ENCODE assay signal across 8 cellular contexts in genomic region chr10:79266543-79267312, GRCh38.
DNase-seq lines count a peak whose midpoint lies in the region; ATAC-seq and TF ChIP-seq lines count a peak whose summit lies in the region.

No MANE protein-coding gene starts in this region.

- H3K27ac Mint-ChIP-seq in activated naive CD4-positive, alpha-beta T cell treated with anti-CD3 and anti-CD28 coated beads, Interleukin-2, amount 50 U/mL, for 72 hours: peak overlapping the region; percentile 35 to 79
- H3K27ac Mint-ChIP-seq in activated naive CD4-positive, alpha-beta T cell treated with anti-CD3 and anti-CD28 coated beads, Interleukin-2, amount 10 ng/mL, durations not matched to agents 7 days and 5 days: no peak overlapping the region
- H3K27ac Mint-ChIP-seq in naive thymus-derived CD4-positive, alpha-beta T cell: peak overlapping the region in 1 of 9 donors; percentile 63

- CTCF ChIA-PET in activated naive CD4-positive, alpha-beta T cell treated with anti-CD3 and anti-CD28 coated beads, Interleukin-2, amount 10 ng/mL, durations not matched to agents 7 days and 5 days (lab: Charles Lee): interaction anchor here (0.7 to 1.8 kb wide), 5 partner anchors 18 to 71 kb away, joined by 3 to 8 read pairs (median 3); no protein-coding TSS in a partner anchor
- CTCF ChIA-PET in naive thymus-derived CD4-positive, alpha-beta T cell (lab: Charles Lee): no interaction called here

- no peak overlapping the region for H3K4me3 Mint-ChIP-seq in activated naive CD4-positive, alpha-beta T cell treated with anti-CD3 and anti-CD28 coated beads, Interleukin-2, amount 10 ng/mL, durations not matched to agents 7 days and 5 days
- no peak overlapping the region for H3K4me3 Mint-ChIP-seq in naive thymus-derived CD4-positive, alpha-beta T cell

- H3K9me3 ChIP-seq in naive thymus-derived CD4-positive, alpha-beta T cell (ENCODE audit: control insufficient read depth in 2 of 3, low read length in 3 of 3): no peaks in the 10 kb centered on the region

- H3K9me3 Mint-ChIP-seq in activated naive CD4-positive, alpha-beta T cell treated with anti-CD3 and anti-CD28 coated beads, Interleukin-2, amount 50 U/mL, for 72 hours: no peaks in the 10 kb centered on the region
- no peaks in the 10 kb centered on the region for H3K9me3 Mint-ChIP-seq in activated naive CD4-positive, alpha-beta T cell treated with anti-CD3 and anti-CD28 coated beads, Interleukin-2, amount 10 ng/mL, durations not matched to agents 7 days and 5 days
- no peaks in the 10 kb centered on the region for H3K9me3 Mint-ChIP-seq in naive thymus-derived CD4-positive, alpha-beta T cell

- no peaks in the 10 kb centered on the region for H3K27me3 ChIP-seq in naive thymus-derived CD4-positive, alpha-beta T cell (ENCODE audit: control insufficient read depth in 2 of 2, insufficient read depth in 2 of 2, low read length in 2 of 2)

- H3K36me3 ChIP-seq in naive thymus-derived CD4-positive, alpha-beta T cell (ENCODE audit: control insufficient read depth in 2 of 3, insufficient read depth in 3 of 3, low read length in 3 of 3): no peaks in the 10 kb centered on the region

- H3K36me3 Mint-ChIP-seq in activated naive CD4-positive, alpha-beta T cell treated with anti-CD3 and anti-CD28 coated beads, Interleukin-2, amount 50 U/mL, for 72 hours: no peaks in the 10 kb centered on the region
- H3K36me3 Mint-ChIP-seq in activated naive CD4-positive, alpha-beta T cell treated with anti-CD3 and anti-CD28 coated beads, Interleukin-2, amount 10 ng/mL, durations not matched to agents 7 days and 5 days: no peaks in the 10 kb centered on the region
- peaks cover 0 to 10% (median 3%) of the 10 kb centered on the region in 5 donors for H3K36me3 Mint-ChIP-seq in naive thymus-derived CD4-positive, alpha-beta T cell

- TF ChIP-seq CTCF in epithelial cell of esophagus (IDR thresholded peaks at IDR 0.05; ENCODE audit: insufficient read depth, low read depth, low read length, missing control alignments): no peak

- DNase-seq in activated naive CD4-positive, alpha-beta T cell treated with anti-CD3 and anti-CD28 coated beads, Interleukin-2, amount 50 U/mL, for 72 hours (ENCODE audit: low spot score in 2 of 2): no peak
- no peak for DNase-seq in activated naive CD4-positive, alpha-beta T cell treated with anti-CD3 and anti-CD28 coated beads, Interleukin-2, amount 10 ng/mL, durations not matched to agents 7 days and 5 days
- peak; percentile 88 for DNase-seq in epithelial cell of esophagus (ENCODE audit: low read depth)
- peak in 1 of 9 donors; percentile 22 for DNase-seq in naive thymus-derived CD4-positive, alpha-beta T cell
- DNase-seq in DMS53 (lab: John Stamatoyannopoulos, UW): no peak
- DNase-seq in NCI-H2227 treated with DMSO at 0.1 percent for 48 hours (lab: John Stamatoyannopoulos, UW): no peak

- POLR2A ChIA-PET in naive thymus-derived CD4-positive, alpha-beta T cell (lab: Charles Lee): no interaction called here

- no peak overlapping the region for H3K27ac ChIP-seq in naive thymus-derived CD4-positive, alpha-beta T cell (ENCODE audit: low read depth, low read length)

- peaks cover 0 to 20% of the 10 kb centered on the region in 2 donors for H3K4me1 ChIP-seq in naive thymus-derived CD4-positive, alpha-beta T cell (ENCODE audit: control insufficient read depth in 2 of 2, insufficient read depth in 2 of 2, low read length in 2 of 2)

- H3K27me3 Mint-ChIP-seq in activated naive CD4-positive, alpha-beta T cell treated with anti-CD3 and anti-CD28 coated beads, Interleukin-2, amount 10 ng/mL, durations not matched to agents 7 days and 5 days: no peaks in the 10 kb centered on the region
- no peaks in the 10 kb centered on the region for H3K27me3 Mint-ChIP-seq in naive thymus-derived CD4-positive, alpha-beta T cell

- no peak overlapping the region for H3K4me3 ChIP-seq in epithelial cell of esophagus (ENCODE audit: low read length)
- no peak overlapping the region for H3K4me3 ChIP-seq in naive thymus-derived CD4-positive, alpha-beta T cell (ENCODE audit: low read length)

- ATAC-seq in activated naive CD4-positive, alpha-beta T cell treated with anti-CD3 and anti-CD28 coated beads, Interleukin-2, amount 50 U/mL, for 72 hours: peak; percentile 71 to 83
- ATAC-seq in HG03039 (IDR thresholded peaks at IDR 0.05; ENCODE audit: unreplicated experiment) (peak; percentile 72), SK-N-SH treated with all-trans-retinoic acid at 6 μM for 48 hours (peak; percentile 90)
- ATAC-seq in naive thymus-derived CD4-positive, alpha-beta T cell: peak; percentile 83

- intact Hi-C loops in naive thymus-derived CD4-positive, alpha-beta T cell (cut with micrococcal nuclease): no loop called here

- peaks cover 14% of the 10 kb centered on the region for H3K4me1 Mint-ChIP-seq in activated naive CD4-positive, alpha-beta T cell treated with anti-CD3 and anti-CD28 coated beads, Interleukin-2, amount 10 ng/mL, durations not matched to agents 7 days and 5 days
- H3K4me1 Mint-ChIP-seq in naive thymus-derived CD4-positive, alpha-beta T cell: peaks cover 3 to 47% (median 12%) of the 10 kb centered on the region in 7 donors

TF ChIP-seq in SK-N-SH treated with all-trans-retinoic acid at 6 μM for 48 hours, 23 proteins besides CTCF, POLR2A, EP300 and RAD21:
- TF ChIP-seq ZNF8 (CRISPR knock-in tag; IDR thresholded peaks at IDR 0.05) (no peak), ZFP3 (CRISPR knock-in tag; IDR thresholded peaks at IDR 0.05) (peak; percentile 65; the same call in 1 of the 2 replicates), RARB (CRISPR knock-in tag; IDR thresholded peaks at IDR 0.05) (no peak), PATZ1 (CRISPR knock-in tag; IDR thresholded peaks at IDR 0.05; ENCODE audit: borderline replicate concordance) (no peak), POU6F1 (CRISPR knock-in tag; IDR thresholded peaks at IDR 0.05; ENCODE audit: borderline replicate concordance, low read depth) (no peak)
